ENCODE assay signal across 29 cellular contexts in genomic region chr3:52986049-52986448, GRCh38. TPM values are rescaled to one million over a fixed set of nuclear protein-coding genes. Genes with fewer than 3 reads are reported as not detected.
A peak's percentile ranks its signal among the peaks of the same experiment; 100 is the strongest.
DNase-seq lines count a peak whose midpoint lies in the region; ATAC-seq, FAIRE-seq and TF ChIP-seq lines count a peak whose summit lies in the region.
"Had no signal": no experiment of that assay in that cellular context is flagged by ENCODE, and none has a peak within 500 bp of the region (broad histone marks: within the 10 kb centered on the region; RNA-seq: fewer than 3 reads in every experiment).

No MANE protein-coding gene starts in this region.

- BruUV-seq in IMR-90 (replicated peaks; lab: Mats Ljungman, UMichigan), result no TSS peak

- no peak overlapping the region for H3K4me3 ChIP-seq in CD4-positive, alpha-beta memory T cell (ENCODE audit: low read length in 2 of 2)
- H3K4me3 ChIP-seq in IMR-90 (ENCODE audit: insufficient read depth, low read depth, low read length) (no peak overlapping the region), astrocyte (ENCODE audit: insufficient read depth, low read depth, low read length) (no peak overlapping the region), upper lobe of right lung (no peak overlapping the region)
- H3K4me3 ChIP-seq: GM23338, MG63, right atrium auricular region, upper lobe of left lung had no signal

- H3K4ac ChIP-seq in IMR-90 (ENCODE audit: low read depth, low read length), result no peak overlapping the region

- no peak overlapping the region for H2BK15ac ChIP-seq in IMR-90 (ENCODE audit: low read depth, low read length)

- H3K9ac ChIP-seq in IMR-90 (ENCODE audit: low read depth, low read length) (no peak overlapping the region), astrocyte (ENCODE audit: low read length) (no peak overlapping the region)
- H3K9ac ChIP-seq: parathyroid adenoma had no signal

- H4K91ac ChIP-seq in IMR-90 (ENCODE audit: insufficient read depth, low read depth, low read length), result no peak overlapping the region

- no peak overlapping the region for H3K18ac ChIP-seq in IMR-90 (ENCODE audit: low read depth, low read length)

- no peaks in the 10 kb centered on the region for H4K20me1 ChIP-seq in IMR-90 (ENCODE audit: insufficient read depth, low read length)
- H4K20me1 ChIP-seq in astrocyte (ENCODE audit: insufficient read depth, low read length), result no peaks in the 10 kb centered on the region

- DNase-seq in CD4-positive, alpha-beta memory T cell, result no peak
- peak; percentile 77 for DNase-seq in IMR-90
- peak; percentile 48 for DNase-seq in astrocyte (ENCODE audit: low read depth)
- peak; percentile 10 to 29 for DNase-seq in foreskin keratinocyte
- DNase-seq in stimulated activated CD4-positive, alpha-beta T cell treated with anti-CD3 and anti-CD28 coated beads, Interleukin-2, amount 100 ng/mL, for 24 hours, result no peak
- DNase-seq in HTR-8/SVneo (ENCODE audit: insufficient read length, low spot score), result no peak
- no peak for DNase-seq in upper lobe of right lung
- DNase-seq: ACHN; activated CD4-positive, alpha-beta T cell treated with anti-CD3 and anti-CD28 coated beads for 1 hour; activated CD8-positive, alpha-beta T cell treated with anti-CD3 and anti-CD28 coated beads for 36 hours; COR-L47; cortex of kidney; DMS79; MG63; NCI-H1417 treated with DMSO at 0.1 percent for 48 hours; NCI-H446 treated with DMSO at 0.1 percent for 48 hours; NCI-H82; RPMI8226; stimulated activated CD4-positive, alpha-beta T cell treated with anti-CD3 and anti-CD28 coated beads, Interleukin-4, amount 100 ng/mL, for 24 hours; substantia nigra; upper lobe of left lung had no signal

- no peaks in the 10 kb centered on the region for H3K79me2 ChIP-seq in astrocyte (ENCODE audit: insufficient read depth, low read length)

- POLR2A ChIA-PET in CD4-positive, alpha-beta memory T cell (lab: Charles Lee; ENCODE audit: partially characterized antibody), result interaction anchor here (1.3 to 9.3 kb wide), 3 partner anchors 30 to 59 kb away, joined by 3 to 118 read pairs (median 3); partner anchors contain the start of gene SFMBT1
- POLR2A ChIA-PET in IMR-90 (lab: Charles Lee; ENCODE audit: unreplicated experiment), result no interaction called here

- H3K56ac ChIP-seq in IMR-90 (ENCODE audit: extremely low read depth, insufficient read depth, low read length), result no peak overlapping the region

- no peak overlapping the region for H3K14ac ChIP-seq in IMR-90 (replicated peaks; ENCODE audit: low read depth, low read length)

- H3K4me2 ChIP-seq in IMR-90 (ENCODE audit: low read depth, low read length), result no peak overlapping the region
- H3K4me2 ChIP-seq in astrocyte (ENCODE audit: low read length), result no peak overlapping the region
- H3K4me2 ChIP-seq: GM23338 had no signal

- peaks cover 0 to under 1% (median 0%) of the 10 kb centered on the region in 8 donors for H3K9me3 Mint-ChIP-seq in CD4-positive, alpha-beta memory T cell
- H3K9me3 Mint-ChIP-seq in astrocyte (ENCODE audit: unreplicated experiment), result no peaks in the 10 kb centered on the region
- H3K9me3 Mint-ChIP-seq: activated naive CD4-positive, alpha-beta T cell treated with anti-CD3 and anti-CD28 coated beads, Interleukin-2, amount 50 U/mL, for 24 hours; activated T-helper 2 cell treated with anti-CD3 and anti-CD28 coated beads, Interferon-gamma antibody, Interleukin-2, Interleukin-4, amounts not matched to agents 10 μg/mL and 5 μg/mL and 100 μg/mL, durations not matched to agents 14 hours and 24 hours and 36 hours; GM23338; stimulated activated effector memory CD8-positive, alpha-beta T cell treated with anti-CD3 and anti-CD28 coated beads, Interleukin-12 subunit alpha, Interleukin-12 subunit beta, amount 100 ng/mL, for 72 hours had no signal

- H2AFZ ChIP-seq in IMR-90 (replicated peaks; ENCODE audit: low read length, poor library complexity) (no peak overlapping the region), astrocyte (ENCODE audit: low read depth, low read length) (no peak overlapping the region)
- H2AFZ ChIP-seq: GM23338, parathyroid adenoma had no signal

- H3K79me1 ChIP-seq in IMR-90 (ENCODE audit: low read depth in 1 of 2, low read length in 2 of 2), result 0 out of 4 replicates have a peak, but pooled peaks cover 0 to 2% of the 10 kb centered on the region in 2 experiments

- intact Hi-C loops in CD4-positive, alpha-beta memory T cell (cut with micrococcal nuclease), result loop anchor here (2.0 kb wide), 1 partner anchor 243 kb away; no protein-coding TSS in a partner anchor
- intact Hi-C loops in IMR-90 (cut with micrococcal nuclease), result loop anchor here (5.0 kb wide), 1 partner anchor 244 kb away; no protein-coding TSS in a partner anchor
- intact Hi-C loops in upper lobe of right lung (cut with DNase I), result no loop called here

- H3K23ac ChIP-seq in IMR-90 (ENCODE audit: low read depth, low read length), result no peak overlapping the region

- CTCF ChIA-PET in CD4-positive, alpha-beta memory T cell (lab: Charles Lee; ENCODE audit: partially characterized antibody), result interaction anchor here (1.2 to 2.2 kb wide), 3 partner anchors 51 to 79 kb away, joined by 3 to 5 read pairs (median 4); no protein-coding TSS in a partner anchor
- CTCF ChIA-PET in IMR-90 (lab: Yijun Ruan, JAX), result interaction anchor here (0.6 to 0.7 kb wide), 4 partner anchors 10 to 138 kb away, joined by 3 to 5 read pairs (median 4); no protein-coding TSS in a partner anchor

- no peak overlapping the region for H2AK9ac ChIP-seq in IMR-90 (replicated peaks; ENCODE audit: low read depth, low read length, poor library complexity)

- TF ChIP-seq CTCF in IMR-90 (conservative IDR thresholded peaks at IDR 0.05; ENCODE audit: low read depth, low read length) (no peak), astrocyte (IDR thresholded peaks at IDR 0.05; ENCODE audit: insufficient read depth, low read depth, low read length) (no peak), foreskin keratinocyte (conservative IDR thresholded peaks at IDR 0.05) (no peak), upper lobe of right lung (IDR thresholded peaks at IDR 0.05) (no peak)

- no peaks in the 10 kb centered on the region for H3K9me1 ChIP-seq in IMR-90 (ENCODE audit: insufficient read depth, low read length)

- no peak overlapping the region for H3K4me3 Mint-ChIP-seq in CD4-positive, alpha-beta memory T cell
- H3K4me3 Mint-ChIP-seq in astrocyte (ENCODE audit: unreplicated experiment), result no peak overlapping the region
- H3K4me3 Mint-ChIP-seq: activated CD8-positive, alpha-beta T cell treated with anti-CD3 and anti-CD28 coated beads for 36 hours; activated naive CD4-positive, alpha-beta T cell treated with anti-CD3 and anti-CD28 coated beads, Interleukin-2, amount 50 U/mL, for 24 hours; GM23338; stimulated activated effector memory CD8-positive, alpha-beta T cell treated with anti-CD3 and anti-CD28 coated beads, Interleukin-12 subunit alpha, Interleukin-12 subunit beta, amount 100 ng/mL, for 72 hours had no signal

- H2BK120ac ChIP-seq in IMR-90 (ENCODE audit: low read depth, low read length), result no peak overlapping the region

- FAIRE-seq in astrocyte (lab: Jason Lieb, UNC) (no peak), HTR-8/SVneo (lab: Jason Lieb, UNC) (no peak)

- ATAC-seq in IMR-90 (ENCODE audit: low read depth) (peak; percentile 73), foreskin keratinocyte (peak; percentile 36), GM18870 (IDR thresholded peaks at IDR 0.05; ENCODE audit: unreplicated experiment) (no peak), upper lobe of right lung (no peak)
- ATAC-seq: activated CD8-positive, alpha-beta T cell treated with anti-CD3 and anti-CD28 coated beads for 36 hours; esophagus mucosa; GM23338; stimulated activated effector memory CD8-positive, alpha-beta T cell treated with anti-CD3 and anti-CD28 coated beads, Interleukin-12 subunit alpha, Interleukin-12 subunit beta, amount 100 ng/mL, for 72 hours had no signal

- H2BK5ac ChIP-seq in IMR-90 (ENCODE audit: low read depth, low read length, poor library complexity, severe bottlenecking), result no peak overlapping the region

- H3K27me3 Mint-ChIP-seq in CD4-positive, alpha-beta memory T cell, result no peaks in the 10 kb centered on the region
- no peaks in the 10 kb centered on the region for H3K27me3 Mint-ChIP-seq in astrocyte (ENCODE audit: low read depth, unreplicated experiment)
- H3K27me3 Mint-ChIP-seq: activated CD8-positive, alpha-beta T cell treated with anti-CD3 and anti-CD28 coated beads for 36 hours; activated naive CD4-positive, alpha-beta T cell treated with anti-CD3 and anti-CD28 coated beads, Interleukin-2, amount 50 U/mL, for 24 hours had no signal

- H4K5ac ChIP-seq in IMR-90 (ENCODE audit: low read depth, low read length), result no peak overlapping the region

- peak overlapping the region in 6 of 7 donors; percentile 15 to 81 (median 58) for H3K27ac Mint-ChIP-seq in CD4-positive, alpha-beta memory T cell
- no peak overlapping the region for H3K27ac Mint-ChIP-seq in astrocyte (ENCODE audit: unreplicated experiment)
- H3K27ac Mint-ChIP-seq: activated CD8-positive, alpha-beta T cell treated with anti-CD3 and anti-CD28 coated beads for 36 hours; activated naive CD4-positive, alpha-beta T cell treated with anti-CD3 and anti-CD28 coated beads, Interleukin-2, amount 50 U/mL, for 24 hours; activated T-helper 2 cell treated with anti-CD3 and anti-CD28 coated beads, Interferon-gamma antibody, Interleukin-2, Interleukin-4, amounts not matched to agents 10 μg/mL and 5 μg/mL and 100 μg/mL, durations not matched to agents 14 hours and 24 hours and 36 hours; GM23338; stimulated activated effector memory CD8-positive, alpha-beta T cell treated with anti-CD3 and anti-CD28 coated beads, Interleukin-12 subunit alpha, Interleukin-12 subunit beta, amount 100 ng/mL, for 72 hours had no signal

- no peaks in the 10 kb centered on the region for H3K36me3 ChIP-seq in CD4-positive, alpha-beta memory T cell (ENCODE audit: insufficient read depth, low read length)
- H3K36me3 ChIP-seq in IMR-90 (ENCODE audit: control insufficient read depth, insufficient read depth, low read length), result no peaks in the 10 kb centered on the region
- H3K36me3 ChIP-seq in astrocyte (ENCODE audit: insufficient read depth, low read length), result no peaks in the 10 kb centered on the region
- no peaks in the 10 kb centered on the region for H3K36me3 ChIP-seq in upper lobe of right lung
- H3K36me3 ChIP-seq: MG63, right atrium auricular region, upper lobe of left lung had no signal

- H3K4me1 ChIP-seq in CD4-positive, alpha-beta memory T cell (ENCODE audit: insufficient read depth, low read length), result peaks cover 38% of the 10 kb centered on the region
- no peaks in the 10 kb centered on the region for H3K4me1 ChIP-seq in IMR-90 (ENCODE audit: control insufficient read depth, insufficient read depth, low read length)
- no peaks in the 10 kb centered on the region for H3K4me1 ChIP-seq in astrocyte (ENCODE audit: insufficient read depth, low read length)
- no peaks in the 10 kb centered on the region for H3K4me1 ChIP-seq in foreskin keratinocyte
- H3K4me1 ChIP-seq in upper lobe of right lung, result peaks cover 3% of the 10 kb centered on the region
- H3K4me1 ChIP-seq: parathyroid adenoma, right atrium auricular region, upper lobe of left lung had no signal

- H4K8ac ChIP-seq in IMR-90 (ENCODE audit: low read depth in 2 of 2, low read length in 2 of 2), result no peak overlapping the region

- no peak overlapping the region for H3K27ac ChIP-seq in CD4-positive, alpha-beta memory T cell (ENCODE audit: low read depth, low read length)
- H3K27ac ChIP-seq in IMR-90 (ENCODE audit: insufficient read depth, low read length) (no peak overlapping the region), astrocyte (ENCODE audit: low read depth, low read length) (no peak overlapping the region), foreskin keratinocyte (no peak overlapping the region), upper lobe of right lung (no peak overlapping the region)
- H3K27ac ChIP-seq: parathyroid adenoma, right atrium auricular region, upper lobe of left lung had no signal

- in situ Hi-C loops in IMR-90 (cut with MboI; ENCODE audit: low sequenced_read_pairs), result no loop called here

- no peaks in the 10 kb centered on the region for H3K36me3 Mint-ChIP-seq in CD4-positive, alpha-beta memory T cell
- peaks cover 2% of the 10 kb centered on the region for H3K36me3 Mint-ChIP-seq in astrocyte (ENCODE audit: low read depth, unreplicated experiment)
- H3K36me3 Mint-ChIP-seq: activated naive CD4-positive, alpha-beta T cell treated with anti-CD3 and anti-CD28 coated beads, Interleukin-2, amount 50 U/mL, for 24 hours had no signal

- peaks cover 35 to 60% (median 46%) of the 10 kb centered on the region in 4 donors for H3K4me1 Mint-ChIP-seq in CD4-positive, alpha-beta memory T cell
- H3K4me1 Mint-ChIP-seq in astrocyte (ENCODE audit: low read depth, unreplicated experiment), result no peaks in the 10 kb centered on the region

- H2AK5ac ChIP-seq in IMR-90 (ENCODE audit: low read depth, low read length), result no peak overlapping the region

- no peaks in the 10 kb centered on the region for H3K9me3 ChIP-seq in CD4-positive, alpha-beta memory T cell (ENCODE audit: control insufficient read depth in 1 of 2, low read length in 2 of 2)
- H3K9me3 ChIP-seq in IMR-90 (ENCODE audit: control insufficient read depth, insufficient read depth, low read length) (no peaks in the 10 kb centered on the region), astrocyte (ENCODE audit: insufficient read depth, low read depth, low read length) (no peaks in the 10 kb centered on the region), upper lobe of right lung (no peaks in the 10 kb centered on the region)
- H3K9me3 ChIP-seq: MG63, right atrium auricular region, upper lobe of left lung had no signal

- TF ChIP-seq RAD21 in IMR-90 (IDR thresholded peaks at IDR 0.05; ENCODE audit: low read length), result no peak

- WGBS in IMR-90 (ENCODE audit: extremely low coverage in 2 of 2, insufficient read length in 1 of 2), 2 experiments, result no CpG with 5 or more reads among the region's 1 CpG

- dilution Hi-C loops in IMR-90 (cut with HindIII; ENCODE audit: low sequenced_read_pairs, unreplicated experiment), result no loop called here

- no peak for TF ChIP-seq POLR2A in IMR-90 (IDR thresholded peaks at IDR 0.05; ENCODE audit: low read depth, low read length)

- no peaks in the 10 kb centered on the region for H3K27me3 ChIP-seq in CD4-positive, alpha-beta memory T cell (ENCODE audit: insufficient read depth, low read length)
- H3K27me3 ChIP-seq in IMR-90 (ENCODE audit: control insufficient read depth, insufficient read depth, low read length), result no peaks in the 10 kb centered on the region
- no peaks in the 10 kb centered on the region for H3K27me3 ChIP-seq in astrocyte (ENCODE audit: insufficient read depth, low read length)
- no peaks in the 10 kb centered on the region for H3K27me3 ChIP-seq in foreskin keratinocyte
- H3K27me3 ChIP-seq in upper lobe of right lung, result no peaks in the 10 kb centered on the region
- H3K27me3 ChIP-seq: MG63, right atrium auricular region, upper lobe of left lung had no signal

- no peak overlapping the region for H2BK20ac ChIP-seq in IMR-90 (ENCODE audit: low read depth, low read length)

RNA-seq across cellular contexts. Expression of gene SFMBT1, which starts 59.8 kb away (rescaled TPM):
- 10 to 100 TPM; 49.3 to 50.8 TPM for total RNA-seq in CD4-positive, alpha-beta memory T cell
- 10 to 100 TPM; 19.8 to 27.8 TPM for polyA plus RNA-seq in CD4-positive, alpha-beta memory T cell
- 1.8 and 3.6 TPM in 2 replicates for total RNA-seq in IMR-90 (2012; rRNA removed)
- polyA plus RNA-seq in IMR-90 (2012; rRNA removed), result 0.92 and 1.0 TPM in 2 replicates
- polyA plus RNA-seq in IMR-90 (2012; cell fraction: cytosol; rRNA removed), result 0.42 and 0.74 TPM in 2 replicates
- 0.25 and 1.2 TPM in 2 replicates for polyA plus RNA-seq in IMR-90 (2012; cell fraction: nucleus; rRNA removed; ENCODE audit: low replicate concordance)
- 3.2 and 5.5 TPM in 2 replicates for total RNA-seq in astrocyte
- 8.1 and 8.2 TPM in 2 replicates for total RNA-seq in foreskin keratinocyte
- polyA plus RNA-seq in foreskin keratinocyte, result 1.6 and 2.1 TPM in 2 replicates
- total RNA-seq in upper lobe of right lung, result 17.2 TPM

Comparison
In these comparisons a context has a peak if more than half of its experiments do, and no peak if none do; other contexts are left out.
1. DNase-seq: peak in IMR-90 (single experiment), astrocyte (single experiment) and foreskin keratinocyte (2 of 2); none in CD4-positive, alpha-beta memory T cell (0 of 5), stimulated activated CD4-positive, alpha-beta T cell treated with anti-CD3 and anti-CD28 coated beads, Interleukin-2, amount 100 ng/mL, for 24 hours (0 of 2), HTR-8/SVneo (single experiment) and upper lobe of right lung (single experiment).
2. ATAC-seq: peak in IMR-90 (single experiment) and foreskin keratinocyte (single experiment); none in GM18870 (single experiment) and upper lobe of right lung (single experiment).